6 cellular contexts compared by ENCODE assay signal in genomic region chr4:17647176-17647806, GRCh38.
"Had no signal": no experiment of that assay in that cellular context is flagged by ENCODE, and none has a peak within 500 bp of the region (broad histone marks: within the 10 kb centered on the region; RNA-seq: fewer than 3 reads in every experiment).

No MANE protein-coding gene starts in this region.

- DNase-seq: KG1 had no signal

- H3K4me1 ChIP-seq: HAP-1 had no signal

- H3K4me2 ChIP-seq: GM23338 had no signal

- H3K36me3 ChIP-seq: HAP-1 had no signal

- H3K4me3 ChIP-seq: GM23338, HAP-1 had no signal

- FAIRE-seq: H1, H54, HTR-8/SVneo had no signal

- H3K9me3 ChIP-seq: HAP-1 had no signal

- H2AFZ ChIP-seq: GM23338 had no signal
